ENCODE assay signal across 27 cellular contexts in genomic region chr18:79345981-79346380, GRCh38. TPM values are rescaled to one million over a fixed set of nuclear protein-coding genes. Genes with fewer than 3 reads are reported as not detected.
DNase-seq lines count a peak whose midpoint lies in the region; ATAC-seq, FAIRE-seq and TF ChIP-seq lines count a peak whose summit lies in the region.
"Had no signal": no experiment of that assay in that cellular context is flagged by ENCODE, and none has a peak within 500 bp of the region (broad histone marks: within the 10 kb centered on the region; RNA-seq: fewer than 3 reads in every experiment).

No MANE protein-coding gene starts in this region.

- no peaks in the 10 kb centered on the region for H4K20me1 ChIP-seq in GM23338 (replicated peaks; ENCODE audit: insufficient read depth)

- H3K27ac Mint-ChIP-seq in GM23338: peak overlapping the region; percentile 61; the same call in 1 of the 2 replicates
- H3K27ac Mint-ChIP-seq: CD4-positive, alpha-beta T cell had no signal

- H2BK15ac ChIP-seq in neuronal stem cell (ENCODE audit: low read length): no peak overlapping the region

- no peak overlapping the region for H3K4me3 ChIP-seq in GM23338
- H3K4me3 ChIP-seq in neuronal stem cell (ENCODE audit: low read length in 2 of 2): peak overlapping the region in 1 of 2 donors; percentile 44
- no peak overlapping the region for H3K4me3 ChIP-seq in left lung
- H3K4me3 ChIP-seq: A549; BLaER1 treated with 17β-estradiol and CSF1 and Interleukin-3, amounts not matched to agents 10 nM and 100 nM; PC-9; SJSA1 had no signal

- peaks cover 6% of the 10 kb centered on the region for H3K79me1 ChIP-seq in neuronal stem cell (ENCODE audit: low read depth, low read length)

- intact Hi-C loops in left lung (cut with DNase I): no loop called here

- no peaks in the 10 kb centered on the region for H3K79me2 ChIP-seq in GM23338 (replicated peaks; ENCODE audit: insufficient read depth)

- H3K27ac ChIP-seq in GM23338 (ENCODE audit: low read depth) (no peak overlapping the region), caudate nucleus (ENCODE audit: low read depth, low read length) (peak overlapping the region; percentile 32), neuronal stem cell (replicated peaks; ENCODE audit: low read length) (no peak overlapping the region), left lung (no peak overlapping the region)
- H3K27ac ChIP-seq: A549; BLaER1 treated with 17β-estradiol and CSF1 and Interleukin-3, amounts not matched to agents 10 nM and 100 nM; PC-9; SJSA1 had no signal

- H3K27me3 Mint-ChIP-seq in GM23338 (ENCODE audit: insufficient read depth, low read depth, poor library complexity): peaks cover 2% of the 10 kb centered on the region
- H3K27me3 Mint-ChIP-seq: CD4-positive, alpha-beta T cell had no signal

- WGBS in neuronal stem cell (ENCODE audit: extremely low coverage in 2 of 2, insufficient read length in 2 of 2, insufficient replicate concordance in 1 of 2), 2 donors: no CpG with 5 or more reads among the region's 26 CpGs

- no peak overlapping the region for H3K4ac ChIP-seq in neuronal stem cell (ENCODE audit: low read length)

- H2AFZ ChIP-seq in GM23338 (no peak overlapping the region), neuronal stem cell (ENCODE audit: low read length) (no peak overlapping the region)
- H2AFZ ChIP-seq: PC-9 had no signal

- peak; percentile 21 for FAIRE-seq in D721Med (lab: Jason Lieb, UNC)
- FAIRE-seq: A549 had no signal

- ATAC-seq in GM23338 (no peak), left lung (no peak)
- ATAC-seq: A549, HCT116, Right ventricle myocardium inferior had no signal

- DNase-seq in D721Med (ENCODE audit: insufficient read length, low spot score) (no peak), GM23338 (ENCODE audit: low spot score) (no peak), caudate nucleus (lab: John Stamatoyannopoulos, UW) (no peak), neuronal stem cell (ENCODE audit: low spot score) (no peak), NCI-H1105 (lab: John Stamatoyannopoulos, UW) (no peak), left lung (no peak), medulla oblongata (ENCODE audit: extremely low spot score) (no peak)
- DNase-seq: AML-193; CD4-positive, alpha-beta T cell; DMS53; KBM-7; MV-4-11; NCI-H1105 treated with DMSO at 0.1 percent for 48 hours; NCI-H146; NCI-H1930; NCI-H2107; NCI-H446; NCI-H524 treated with DMSO at 0.1 percent for 48 hours; NCI-H82; NK-92 treated with Interleukin-12 subunit alpha and Interleukin-12 subunit beta, amount 100 ng/mL, for 24 hours had no signal

- no peak overlapping the region for H2BK5ac ChIP-seq in neuronal stem cell (ENCODE audit: low read length)

- no peak overlapping the region for H3K4me3 Mint-ChIP-seq in GM23338
- H3K4me3 Mint-ChIP-seq: CD4-positive, alpha-beta T cell had no signal

- H3F3A ChIP-seq in GM23338 (replicated peaks; ENCODE audit: low read depth): no peaks in the 10 kb centered on the region

- no peaks in the 10 kb centered on the region for H3K9me3 Mint-ChIP-seq in GM23338
- H3K9me3 Mint-ChIP-seq: CD4-positive, alpha-beta T cell had no signal

- H2BK120ac ChIP-seq in neuronal stem cell (ENCODE audit: low read depth, low read length): no peak overlapping the region

- H2AK5ac ChIP-seq in neuronal stem cell (ENCODE audit: low read depth, low read length): no peak overlapping the region

- H3K9me3 ChIP-seq in neuronal stem cell (replicated peaks in 1 of 2; ENCODE audit: control insufficient read depth in 2 of 2, insufficient read depth in 1 of 2, low read depth in 1 of 2, low read length in 2 of 2): peaks cover 0 to 8% of the 10 kb centered on the region in 2 donors
- H3K9me3 ChIP-seq in left lung: no peaks in the 10 kb centered on the region
- H3K9me3 ChIP-seq: A549; BLaER1 treated with 17β-estradiol and CSF1 and Interleukin-3, amounts not matched to agents 10 nM and 100 nM; SJSA1 had no signal

- peak overlapping the region; percentile 53 for H3K9ac ChIP-seq in neuronal stem cell (ENCODE audit: low read depth, low read length, poor library complexity)
- H3K9ac ChIP-seq: BLaER1 treated with 17β-estradiol and CSF1 and Interleukin-3, amounts not matched to agents 10 nM and 100 nM had no signal

- H3K4me1 ChIP-seq in GM23338 (ENCODE audit: insufficient read depth) (no peaks in the 10 kb centered on the region), neuronal stem cell (ENCODE audit: control insufficient read depth in 2 of 2, insufficient read depth in 1 of 2, low read depth in 1 of 2, low read length in 2 of 2) (peaks cover 0 to 2% of the 10 kb centered on the region in 2 donors), left lung (no peaks in the 10 kb centered on the region)
- H3K4me1 ChIP-seq: BLaER1 treated with 17β-estradiol and CSF1 and Interleukin-3, amounts not matched to agents 10 nM and 100 nM; SJSA1 had no signal

- peaks cover 34% of the 10 kb centered on the region for H3K36me3 Mint-ChIP-seq in GM23338 (ENCODE audit: low read depth)

- peaks cover 5% of the 10 kb centered on the region; the same call in 1 of the 2 replicates for H3K36me3 ChIP-seq in GM23338 (ENCODE audit: insufficient read depth)
- H3K36me3 ChIP-seq in neuronal stem cell (replicated peaks in 1 of 2; ENCODE audit: control insufficient read depth in 2 of 2, insufficient read depth in 2 of 2, low read length in 2 of 2): peaks cover 43 to 74% of the 10 kb centered on the region in 2 donors
- peaks cover 0 to 82% of the 10 kb centered on the region in 2 donors for H3K36me3 ChIP-seq in left lung

- no peaks in the 10 kb centered on the region; the same call in 1 of the 3 replicates for H3K4me1 Mint-ChIP-seq in GM23338

- no peak overlapping the region for H3K4me2 ChIP-seq in GM23338
- no peak overlapping the region for H3K4me2 ChIP-seq in neuronal stem cell (ENCODE audit: insufficient read depth, low read length, poor library complexity, severe bottlenecking)
- H3K4me2 ChIP-seq: A549; BLaER1 treated with 17β-estradiol and CSF1 and Interleukin-3, amounts not matched to agents 10 nM and 100 nM; PC-9 had no signal

- TF ChIP-seq CTCF in D721Med (IDR thresholded peaks at IDR 0.05; ENCODE audit: insufficient read depth, missing control alignments) (no peak), GM23338 (conservative IDR thresholded peaks at IDR 0.05; ENCODE audit: low read depth in 2 of 2) (no peak), left lung (IDR thresholded peaks at IDR 0.05) (no peak)

- peak overlapping the region; percentile 90 for H4K91ac ChIP-seq in neuronal stem cell (ENCODE audit: low read depth, low read length, poor library complexity)

- peak overlapping the region; percentile 67 for H3K18ac ChIP-seq in neuronal stem cell (ENCODE audit: low read length)

- H2BK12ac ChIP-seq in neuronal stem cell (ENCODE audit: low read length): no peak overlapping the region

- H3K14ac ChIP-seq in neuronal stem cell (ENCODE audit: low read length): no peak overlapping the region

- H4K8ac ChIP-seq in neuronal stem cell (ENCODE audit: low read depth, low read length): peak overlapping the region; percentile 97

- H3K27me3 ChIP-seq in GM23338 (ENCODE audit: insufficient read depth) (no peaks in the 10 kb centered on the region), neuronal stem cell (ENCODE audit: control insufficient read depth in 3 of 3, insufficient read depth in 3 of 3, low read depth in 1 of 3, low read length in 3 of 3) (no peaks in the 10 kb centered on the region), left lung (no peaks in the 10 kb centered on the region)
- H3K27me3 ChIP-seq: BLaER1 treated with 17β-estradiol and CSF1 and Interleukin-3, amounts not matched to agents 10 nM and 100 nM; SJSA1 had no signal

- H3K9me2 ChIP-seq in GM23338 (ENCODE audit: insufficient read depth): no peaks in the 10 kb centered on the region

- peak overlapping the region; percentile 83 for H3K23ac ChIP-seq in neuronal stem cell (ENCODE audit: low read depth, low read length, poor library complexity)

TF ChIP-seq in GM23338, 12 proteins besides CTCF, POLR2A, EP300 and RAD21 (continues in another document):
- TF ChIP-seq REST (IDR thresholded peaks at IDR 0.05; ENCODE audit: unreplicated experiment) (no peak), CREB1 (CRISPR knock-in tag; IDR thresholded peaks at IDR 0.05; ENCODE audit: low read depth) (no peak), STAT1 (IDR thresholded peaks at IDR 0.05; ENCODE audit: unreplicated experiment) (no peak), EZH2 (IDR thresholded peaks at IDR 0.05; ENCODE audit: low read depth, unreplicated experiment) (no peak), ZNF331 (CRISPR knock-in tag; IDR thresholded peaks at IDR 0.05; ENCODE audit: low read depth) (no peak), JUNB (IDR thresholded peaks at IDR 0.05; ENCODE audit: unreplicated experiment) (no peak)

RNA-seq across cellular contexts. Expression of gene NFATC1, which starts 49.7 kb away (rescaled TPM):
- total RNA-seq in GM23338 (2014; rRNA removed; shearing (Covaris generic)): 5.0 and 6.4 TPM in 2 replicates
- polyA plus RNA-seq in GM23338 (2016; fragmentation: Nextera tagmentation; extraction: Ambion mirVana): 2.7 and 3.9 TPM in 2 replicates
- 4.7 TPM for polyA plus RNA-seq in neuronal stem cell (2013, experiment 1 of 2)
- polyA plus RNA-seq in neuronal stem cell (2013, experiment 2 of 2): 5.2 TPM
- 10 to 100 TPM; 16.0 to 17.1 TPM for total RNA-seq in left lung
- total RNA-seq: RPMI7951 had no signal
